8 cellular contexts compared by ENCODE assay signal in genomic region chr5:36875051-36875788, GRCh38. TPM values are rescaled to one million over a fixed set of nuclear protein-coding genes. Genes with fewer than 3 reads are reported as not detected.
DNase-seq lines count a peak whose midpoint lies in the region; ATAC-seq and TF ChIP-seq lines count a peak whose summit lies in the region.

No MANE protein-coding gene starts in this region.

- no peaks in the 10 kb centered on the region for H3K27me3 ChIP-seq in CD4-positive, alpha-beta memory T cell (ENCODE audit: insufficient read depth, low read length)
- H3K27me3 ChIP-seq in Peyer's patch: no peaks in the 10 kb centered on the region
- no peaks in the 10 kb centered on the region for H3K27me3 ChIP-seq in upper lobe of left lung

- peak; percentile 38 to 74 (median 40) for DNase-seq in CD4-positive, alpha-beta memory T cell
- DNase-seq in Peyer's patch (peak; percentile 59 to 76 (median 63)), glomerular visceral epithelial cell (ENCODE audit: extremely low spot score) (peak; percentile 73), occipital lobe (lab: John Stamatoyannopoulos, UW) (peak; percentile 32), upper lobe of left lung (peak; percentile 78 to 89)
- peak; percentile 55 for DNase-seq in activated naive CD4-positive, alpha-beta T cell treated with Interleukin-2 at 50 U/mL for 16 hours

- H3K36me3 ChIP-seq in CD4-positive, alpha-beta memory T cell (ENCODE audit: insufficient read depth, low read length): no peaks in the 10 kb centered on the region
- H3K36me3 ChIP-seq in Peyer's patch (no peaks in the 10 kb centered on the region), upper lobe of left lung (peaks cover 0 to 5% (median 0%) of the 10 kb centered on the region in 4 donors)

- TF ChIP-seq CTCF in Peyer's patch (IDR thresholded peaks at IDR 0.05) (no peak), upper lobe of left lung (IDR thresholded peaks at IDR 0.05) (no peak)

- POLR2A ChIA-PET in CD4-positive, alpha-beta memory T cell (lab: Charles Lee; ENCODE audit: partially characterized antibody): interaction anchor here (0.8 to 3.4 kb wide), 12 partner anchors 7 to 1960 kb away, joined by 3 to 18 read pairs (median 6); partner anchors contain the start of genes BRIX1, LMBRD2, NADK2 and NUP155

- H3K4me1 Mint-ChIP-seq in CD4-positive, alpha-beta memory T cell: peaks cover 27 to 59% (median 39%) of the 10 kb centered on the region in 4 donors

- no peak for TF ChIP-seq EP300 in upper lobe of left lung (IDR thresholded peaks at IDR 0.05)

- no peaks in the 10 kb centered on the region for H3K27me3 Mint-ChIP-seq in CD4-positive, alpha-beta memory T cell

- TF ChIP-seq POLR2A in Peyer's patch (IDR thresholded peaks at IDR 0.05) (no peak), upper lobe of left lung (IDR thresholded peaks at IDR 0.05) (no peak)

- ATAC-seq in HG02588 (IDR thresholded peaks at IDR 0.05; ENCODE audit: unreplicated experiment) (peak; percentile 14), upper lobe of left lung (ENCODE audit: low FRiP score in 2 of 2) (peak; percentile 51 to 63), GM21367 (IDR thresholded peaks at IDR 0.05; ENCODE audit: unreplicated experiment) (no peak)

- peaks cover 0 to 2% (median 0%) of the 10 kb centered on the region in 8 donors for H3K9me3 Mint-ChIP-seq in CD4-positive, alpha-beta memory T cell

- peaks cover 0 to 22% of the 10 kb centered on the region in 2 donors for H3K36me3 Mint-ChIP-seq in CD4-positive, alpha-beta memory T cell

- H3K9me3 ChIP-seq in CD4-positive, alpha-beta memory T cell (ENCODE audit: control insufficient read depth in 1 of 2, low read length in 2 of 2): no peaks in the 10 kb centered on the region
- H3K9me3 ChIP-seq in Peyer's patch: no peaks in the 10 kb centered on the region
- no peaks in the 10 kb centered on the region for H3K9me3 ChIP-seq in upper lobe of left lung

- CTCF ChIA-PET in CD4-positive, alpha-beta memory T cell (lab: Charles Lee; ENCODE audit: partially characterized antibody): interaction anchor here (0.9 to 2.1 kb wide), 7 partner anchors 9 to 145 kb away, joined by 3 to 5 read pairs (median 3); no protein-coding TSS in a partner anchor

- 0 to 1% methylated on average over 26 of the region's 26 CpGs for WGBS in upper lobe of left lung, 2 donors

- peak overlapping the region; percentile 78 to 86 for H3K4me3 ChIP-seq in CD4-positive, alpha-beta memory T cell (ENCODE audit: low read length in 2 of 2)
- H3K4me3 ChIP-seq in Peyer's patch (peak overlapping the region; percentile 84 to 89 (median 88)), upper lobe of left lung (peak overlapping the region; percentile 66 to 91 (median 86))

- intact Hi-C loops in CD4-positive, alpha-beta memory T cell (cut with micrococcal nuclease): loop anchor here (2.0 to 5.0 kb wide), 2 partner anchors 47 to 1946 kb away; partner anchors contain the start of gene DNAJC21

- H3K27ac Mint-ChIP-seq in CD4-positive, alpha-beta memory T cell: peak overlapping the region; percentile 92 to 97 (median 93)

- peak overlapping the region; percentile 89 to 99 (median 94) for H3K4me3 Mint-ChIP-seq in CD4-positive, alpha-beta memory T cell

- H3K4me1 ChIP-seq in CD4-positive, alpha-beta memory T cell (ENCODE audit: insufficient read depth, low read length): peaks cover 61% of the 10 kb centered on the region
- peaks cover 0 to 27% (median 3%) of the 10 kb centered on the region in 4 donors for H3K4me1 ChIP-seq in Peyer's patch
- peaks cover 27 to 44% (median 34%) of the 10 kb centered on the region in 4 donors for H3K4me1 ChIP-seq in upper lobe of left lung

- peak overlapping the region; percentile 93 for H3K27ac ChIP-seq in CD4-positive, alpha-beta memory T cell (ENCODE audit: low read depth, low read length)
- H3K27ac ChIP-seq in Peyer's patch (peak overlapping the region; percentile 92 to 98 (median 96)), upper lobe of left lung (peak overlapping the region; percentile 94 to 99 (median 98))

RNA-seq across cellular contexts. Expression of gene NIPBL, which starts 1.3 kb away (rescaled TPM):
- total RNA-seq in CD4-positive, alpha-beta memory T cell: 100 to 1,000 TPM; 106 to 110 TPM
- polyA plus RNA-seq in CD4-positive, alpha-beta memory T cell: 10 to 100 TPM in 1 of 2 donors, 1 to 10 TPM in 1; 3.8 to 43.0 TPM
- total RNA-seq in Peyer's patch (100 to 1,000 TPM in 1 of 4 donors, 10 to 100 TPM in 3; 48.7 to 109 (median 68.8) TPM), occipital lobe (74.9 TPM), upper lobe of left lung (10 to 100 TPM; 39.2 to 75.2 (median 55.3) TPM)

Comparison
In these comparisons a context has a peak if more than half of its experiments do, and no peak if none do; other contexts are left out.
1. DNase-seq: peak in every context shown above with its lines; median percentile 84 in upper lobe of left lung; 73 in glomerular visceral epithelial cell; 63 in Peyer's patch; 55 in activated naive CD4-positive, alpha-beta T cell treated with Interleukin-2 at 50 U/mL for 16 hours; 40 in CD4-positive, alpha-beta memory T cell; 32 in occipital lobe.